Comparison of ENCODE assay signal across 29 cellular contexts in the genomic region with DNA sequence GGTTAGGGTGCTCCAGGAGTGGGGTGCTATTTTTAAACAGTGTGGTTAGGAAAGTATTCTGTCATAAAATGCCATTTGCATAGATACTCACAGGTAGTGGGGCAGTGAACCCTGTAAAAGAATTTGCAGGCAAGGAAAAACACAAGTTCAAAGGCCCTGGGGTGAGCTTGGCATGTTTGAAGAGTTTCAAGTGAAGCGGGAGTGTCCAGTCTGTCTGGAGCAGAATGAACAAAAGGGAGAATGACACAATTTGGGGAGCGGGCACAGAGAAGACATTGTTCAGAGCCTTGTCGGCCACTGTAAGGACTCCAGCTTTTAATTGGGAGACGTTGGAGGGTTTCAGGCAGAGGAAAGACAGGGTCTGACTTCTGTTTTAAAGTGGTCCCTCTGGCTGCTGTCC.
"Had no signal": no experiment of that assay in that cellular context is flagged by ENCODE, and none has a peak within 500 bp of the region (broad histone marks: within the 10 kb centered on the region; RNA-seq: fewer than 3 reads in every experiment).

No MANE protein-coding gene starts in this region.

- ATAC-seq: foreskin keratinocyte; heart left ventricle; left lung; lower lobe of right lung; natural killer cell; pancreas; stimulated activated naive B cell treated with anti-CD40 and anti-IgM and Interleukin-4, amounts not matched to agents 10 μg/mL and 1 μg/mL and 100 μg/mL, for 72 hours; upper lobe of right lung had no signal

- H3K9me3 ChIP-seq: esophagus muscularis mucosa, heart left ventricle, left lung, lower lobe of right lung, pancreas, right atrium auricular region, stomach, suprapubic skin, tibial artery, upper lobe of right lung had no signal

- H3K9me3 Mint-ChIP-seq: activated CD4-positive, alpha-beta memory T cell treated with anti-CD3 and anti-CD28 coated beads for 36 hours; activated CD4-positive, alpha-beta T cell treated with anti-CD3 and anti-CD28 coated beads, Interleukin-2, amount 10 ng/mL, durations not matched to agents 24 days and 14 days; activated naive CD8-positive, alpha-beta T cell treated with anti-CD3 and anti-CD28 coated beads, Interleukin-2, amount 10 ng/mL, durations not matched to agents 7 days and 5 days; endodermal cell; natural killer cell; stimulated activated naive B cell treated with anti-CD40 and anti-IgM and Interleukin-4, amounts not matched to agents 10 μg/mL and 1 μg/mL and 100 μg/mL, for 72 hours had no signal

- H3K4me3 ChIP-seq: esophagus muscularis mucosa, heart left ventricle, left lung, lower lobe of right lung, pancreas, right atrium auricular region, SK-N-MC, smooth muscle cell, stomach, suprapubic skin, tibial artery, upper lobe of right lung had no signal

- DNase-seq: activated CD4-positive, alpha-beta memory T cell treated with anti-CD3 and anti-CD28 coated beads for 36 hours; activated CD4-positive, alpha-beta T cell treated with anti-CD3 and anti-CD28 coated beads, Interleukin-2, amount 10 ng/mL, durations not matched to agents 24 days and 14 days; activated CD4-positive, CD25-positive, alpha-beta regulatory T cell treated with anti-CD3 and anti-CD28 coated beads, Interleukin-2, amount 50 U/mL, for 72 hours; activated gamma-delta T cell; activated naive CD8-positive, alpha-beta T cell treated with anti-CD3 and anti-CD28 coated beads, Interleukin-2, amount 10 ng/mL, durations not matched to agents 7 days and 5 days; amniotic stem cell; central memory CD4-positive, alpha-beta T cell; endodermal cell; foreskin keratinocyte; heart left ventricle; hypothalamus; left lung; lower lobe of right lung; mesendoderm; natural killer cell; pancreas; stimulated activated CD4-positive, alpha-beta T cell treated with anti-CD3 and anti-CD28 coated beads, Interleukin-1b, Interleukin-23, amount 100 ng/mL, for 48 hours; stimulated activated CD4-positive, alpha-beta T cell treated with anti-CD3 and anti-CD28 coated beads, Interleukin-4, amount 100 ng/mL, for 4 hours; stimulated activated CD8-positive, alpha-beta memory T cell treated with anti-CD3 and anti-CD28 coated beads, Interleukin-4, amount 100 ng/mL, for 48 hours; stimulated activated naive B cell treated with anti-CD40 and anti-IgM and Interleukin-4, amounts not matched to agents 10 μg/mL and 1 μg/mL and 100 μg/mL, for 72 hours; stomach; T-helper 2 cell; tibial artery; upper lobe of right lung had no signal

- H3K27me3 ChIP-seq: pancreas, tibial artery had no signal

- H3K36me3 Mint-ChIP-seq: natural killer cell had no signal

- H3K27ac ChIP-seq: esophagus muscularis mucosa, foreskin keratinocyte, heart left ventricle, left lung, lower lobe of right lung, pancreas, right atrium auricular region, SK-N-MC, stomach, suprapubic skin, tibial artery, upper lobe of right lung had no signal

- H3K4me2 ChIP-seq: smooth muscle cell had no signal

- H3K27ac Mint-ChIP-seq: activated CD4-positive, alpha-beta memory T cell treated with anti-CD3 and anti-CD28 coated beads for 36 hours; activated naive CD8-positive, alpha-beta T cell treated with anti-CD3 and anti-CD28 coated beads, Interleukin-2, amount 10 ng/mL, durations not matched to agents 7 days and 5 days; endodermal cell; stimulated activated naive B cell treated with anti-CD40 and anti-IgM and Interleukin-4, amounts not matched to agents 10 μg/mL and 1 μg/mL and 100 μg/mL, for 72 hours had no signal

- FAIRE-seq: pancreas had no signal

- H3K4me3 Mint-ChIP-seq: activated CD4-positive, alpha-beta memory T cell treated with anti-CD3 and anti-CD28 coated beads for 36 hours; activated CD4-positive, alpha-beta T cell treated with anti-CD3 and anti-CD28 coated beads, Interleukin-2, amount 10 ng/mL, durations not matched to agents 24 days and 14 days; activated naive CD8-positive, alpha-beta T cell treated with anti-CD3 and anti-CD28 coated beads, Interleukin-2, amount 10 ng/mL, durations not matched to agents 7 days and 5 days; endodermal cell; stimulated activated naive B cell treated with anti-CD40 and anti-IgM and Interleukin-4, amounts not matched to agents 10 μg/mL and 1 μg/mL and 100 μg/mL, for 72 hours had no signal
